16 cellular contexts compared by ENCODE assay signal in the genomic region with DNA sequence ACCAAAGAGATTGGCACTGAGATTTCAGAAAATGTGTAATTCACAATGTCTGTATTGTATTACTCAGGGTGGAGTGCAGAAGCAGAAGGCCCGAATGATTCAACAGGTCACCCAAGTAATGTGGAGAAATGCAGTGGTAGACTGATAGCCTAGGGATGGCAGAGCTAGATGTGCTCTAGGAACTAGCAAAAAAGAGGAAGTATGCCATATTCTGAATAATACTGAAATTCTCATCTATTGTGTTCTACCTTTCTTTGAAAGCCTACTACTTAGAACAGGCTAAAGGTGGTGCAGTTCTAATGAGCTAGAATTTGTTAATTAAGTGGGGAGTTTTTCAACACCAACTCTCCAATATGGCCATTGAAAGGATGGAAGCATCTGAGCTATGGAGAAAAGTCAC.
DNase-seq lines count a peak whose midpoint lies in the region; ATAC-seq lines count a peak whose summit lies in the region.
"Had no signal": no experiment of that assay in that cellular context is flagged by ENCODE, and none has a peak within 500 bp of the region (broad histone marks: within the 10 kb centered on the region; RNA-seq: fewer than 3 reads in every experiment).

No MANE protein-coding gene starts in this region.

- no peak overlapping the region for H3K27ac Mint-ChIP-seq in stimulated activated naive B cell treated with anti-CD40 and anti-IgM and Interleukin-4, amounts not matched to agents 10 μg/mL and 1 μg/mL and 100 μg/mL, for 72 hours
- H3K27ac Mint-ChIP-seq: CD8-positive, alpha-beta memory T cell; T-helper 2 cell treated with Interferon-gamma antibody and Interleukin-4, amounts not matched to agents 5 μg/mL and 100 μg/mL, for 36 hours had no signal

- H3K9me3 Mint-ChIP-seq in stimulated activated naive B cell treated with anti-CD40 and anti-IgM and Interleukin-4, amounts not matched to agents 10 μg/mL and 1 μg/mL and 100 μg/mL, for 72 hours, result peaks cover 0 to 9% of the 10 kb centered on the region in 2 donors

- H3K4me3 Mint-ChIP-seq in stimulated activated naive B cell treated with anti-CD40 and anti-IgM and Interleukin-4, amounts not matched to agents 10 μg/mL and 1 μg/mL and 100 μg/mL, for 72 hours, result no peak overlapping the region
- H3K4me3 Mint-ChIP-seq: CD8-positive, alpha-beta memory T cell; T-helper 2 cell treated with Interferon-gamma antibody and Interleukin-4, amounts not matched to agents 5 μg/mL and 100 μg/mL, for 36 hours had no signal

- in situ Hi-C loops in ACHN (cut with HindIII; ENCODE audit: low pct_ligation_motif_present, low pct_unique_long_range_greater_than_20kb, low sequenced_read_pairs), result no loop called here

- H3K36me3 Mint-ChIP-seq in stimulated activated naive B cell treated with anti-CD40 and anti-IgM and Interleukin-4, amounts not matched to agents 10 μg/mL and 1 μg/mL and 100 μg/mL, for 72 hours, result no peaks in the 10 kb centered on the region
- H3K36me3 Mint-ChIP-seq: CD8-positive, alpha-beta memory T cell had no signal

- no peaks in the 10 kb centered on the region for H3K27me3 Mint-ChIP-seq in stimulated activated naive B cell treated with anti-CD40 and anti-IgM and Interleukin-4, amounts not matched to agents 10 μg/mL and 1 μg/mL and 100 μg/mL, for 72 hours
- H3K27me3 Mint-ChIP-seq: CD8-positive, alpha-beta memory T cell had no signal

- DNase-seq in SKM-1 treated with dmso at 0.1 percent for 144 hours (lab: John Stamatoyannopoulos, UW; ENCODE audit: unreplicated experiment) (peak; percentile 23), SKM-1 (lab: John Stamatoyannopoulos, UW; ENCODE audit: unreplicated experiment) (no peak), ACHN (no peak), 8988T (no peak), HPDE6-E6E7 (ENCODE audit: extremely low spot score) (no peak)
- DNase-seq in stimulated activated naive B cell treated with anti-CD40 and anti-IgM and Interleukin-4, amounts not matched to agents 10 μg/mL and 1 μg/mL and 100 μg/mL, for 72 hours, result no peak
- DNase-seq: activated CD4-positive, alpha-beta T cell treated with anti-CD3 and anti-CD28 coated beads, Interleukin-2, amount 50 U/mL, for 1 hour; CD8-positive, alpha-beta memory T cell; mucosa of descending colon; NCI-H146; NCI-H524 had no signal

- ATAC-seq in HG02610 (IDR thresholded peaks at IDR 0.05; ENCODE audit: unreplicated experiment) (peak; percentile 97), HG03520 (IDR thresholded peaks at IDR 0.05; ENCODE audit: unreplicated experiment) (peak; percentile 63)
- ATAC-seq in stimulated activated naive B cell treated with anti-CD40 and anti-IgM and Interleukin-4, amounts not matched to agents 10 μg/mL and 1 μg/mL and 100 μg/mL, for 72 hours (replicated peaks), result peak; percentile 82 to 88
- ATAC-seq: A549, esophagus mucosa, mucosa of descending colon had no signal

- H3K4me1 Mint-ChIP-seq in stimulated activated naive B cell treated with anti-CD40 and anti-IgM and Interleukin-4, amounts not matched to agents 10 μg/mL and 1 μg/mL and 100 μg/mL, for 72 hours, result no peaks in the 10 kb centered on the region
- H3K4me1 Mint-ChIP-seq: CD8-positive, alpha-beta memory T cell had no signal
